In genomic region chr7:45920543-45921380, GRCh38 we compare ENCODE assay signal across 7 cellular contexts. TPM values are rescaled to one million over a fixed set of nuclear protein-coding genes. Genes with fewer than 3 reads are reported as not detected.
DNase-seq lines count a peak whose midpoint lies in the region; ATAC-seq and TF ChIP-seq lines count a peak whose summit lies in the region.

Gene IGFBP3, minus strand, starts transcription at chr7:45921272. Its CDS starts 132 bp downstream, at chr7:45921140.

- 1% methylated on average over 91 of the region's 109 CpGs for WGBS in hepatocyte (ENCODE audit: low lambda C conversion rate, missing lambda C conversion rate)

- peaks cover 15% of the 10 kb centered on the region for H3K4me1 ChIP-seq in hepatocyte (ENCODE audit: insufficient read depth)

- DNase-seq in GM12865 (ENCODE audit: low read depth) (peak; percentile 48), NCI-H2196 treated with DMSO at 0.1 percent for 48 hours (lab: John Stamatoyannopoulos, UW; ENCODE audit: unreplicated experiment) (peak; percentile 64), astrocyte of the hippocampus (ENCODE audit: low read depth, low spot score) (peak; percentile 84), hepatocyte (ENCODE audit: low spot score) (peak; percentile 84), renal cortical epithelial cell (ENCODE audit: low read depth) (no peak), AML-193 (lab: John Stamatoyannopoulos, UW) (no peak)

- peak within 1 kb of the TSS; percentile 31 for H3K4me3 ChIP-seq in GM12865 (ENCODE audit: low read depth, low read length)
- peak within 1 kb of the TSS; percentile 47 for H3K4me3 ChIP-seq in hepatocyte

- H3K9me3 ChIP-seq in hepatocyte (ENCODE audit: low read depth): no peaks in the 10 kb centered on the region

- H3K9me2 ChIP-seq in hepatocyte (replicated peaks; ENCODE audit: insufficient read depth): no peaks in the 10 kb centered on the region

- H3K79me2 ChIP-seq in hepatocyte: peaks cover 26% of the 10 kb centered on the region

- no peaks in the 10 kb centered on the region for H3K36me3 ChIP-seq in hepatocyte (replicated peaks; ENCODE audit: insufficient read depth, low read depth)

- peak within 1 kb of the TSS; percentile 45 for H3K27ac ChIP-seq in hepatocyte

- peak within 1 kb of the TSS; percentile 89 for H3K4me2 ChIP-seq in hepatocyte

- H3K27me3 ChIP-seq in hepatocyte: peaks cover 26% of the 10 kb centered on the region

- TF ChIP-seq CTCF in GM12865 (IDR thresholded peaks at IDR 0.05; ENCODE audit: insufficient read depth, low read depth, low read length, missing control alignments): no peak
- no peak for TF ChIP-seq CTCF in hepatocyte (IDR thresholded peaks at IDR 0.05; ENCODE audit: poor library complexity)

- H2AFZ ChIP-seq in hepatocyte: peak within 1 kb of the TSS; percentile 58

- peaks cover 14% of the 10 kb centered on the region for H4K20me1 ChIP-seq in hepatocyte (ENCODE audit: insufficient read depth, poor library complexity, severe bottlenecking)

- ATAC-seq in GM18907 (IDR thresholded peaks at IDR 0.05; ENCODE audit: unreplicated experiment): no peak

RNA-seq across cellular contexts. Expression of gene IGFBP3, which starts in this region (rescaled TPM):
- total RNA-seq in hepatocyte (573 and 632 TPM in 2 replicates), renal cortical epithelial cell (296 and 646 TPM in 2 replicates)
- polyA plus RNA-seq in hepatocyte: 268 and 355 TPM in 2 replicates

Comparison
In these comparisons a context has a peak if more than half of its experiments do, and no peak if none do; other contexts are left out.
1. DNase-seq: peak in GM12865 (single experiment), NCI-H2196 treated with DMSO at 0.1 percent for 48 hours (single experiment), astrocyte of the hippocampus (single experiment) and hepatocyte (single experiment); none in renal cortical epithelial cell (single experiment) and AML-193 (0 of 2).